Comparison of ENCODE assay signal across 22 cellular contexts in genomic region chr21:42338730-42339715, GRCh38. TPM values are rescaled to one million over a fixed set of nuclear protein-coding genes. Genes with fewer than 3 reads are reported as not detected.
A peak's percentile ranks its signal among the peaks of the same experiment; 100 is the strongest.
DNase-seq lines count a peak whose midpoint lies in the region; ATAC-seq and TF ChIP-seq lines count a peak whose summit lies in the region.
"Had no signal": no experiment of that assay in that cellular context is flagged by ENCODE, and none has a peak within 500 bp of the region (broad histone marks: within the 10 kb centered on the region; RNA-seq: fewer than 3 reads in every experiment).

No MANE protein-coding gene starts in this region.

- peaks cover 23% of the 10 kb centered on the region for H3K4me1 Mint-ChIP-seq in activated CD4-positive, alpha-beta memory T cell treated with anti-CD3 and anti-CD28 coated beads for 36 hours (ENCODE audit: low read depth)
- peaks cover 19% of the 10 kb centered on the region for H3K4me1 Mint-ChIP-seq in activated CD4-positive, alpha-beta memory T cell treated with anti-CD3 and anti-CD28 coated beads, Interleukin-2, amount 10 ng/mL, durations not matched to agents 7 days and 5 days
- peaks cover 17% of the 10 kb centered on the region for H3K4me1 Mint-ChIP-seq in activated T-helper 17 cell treated with anti-CD3 and anti-CD28 coated beads, Interleukin-2, amount 50 U/mL, for 72 hours

- no peaks in the 10 kb centered on the region for H3K27me3 ChIP-seq in mucosa of stomach (ENCODE audit: control insufficient read depth, insufficient read depth, low read length)
- H3K27me3 ChIP-seq in testis, result no peaks in the 10 kb centered on the region
- peaks cover 0 to 18% (median 0%) of the 10 kb centered on the region in 3 donors for H3K27me3 ChIP-seq in stomach

- peak overlapping the region; percentile 55 for H3K9ac ChIP-seq in mucosa of stomach (ENCODE audit: low read length)

- H3K4me1 ChIP-seq in mucosa of stomach (ENCODE audit: control insufficient read depth, insufficient read depth, low read length) (peaks cover 13% of the 10 kb centered on the region), testis (no peaks in the 10 kb centered on the region), stomach (peaks cover 4 to 18% (median 14%) of the 10 kb centered on the region in 4 donors)

- H3K27ac ChIP-seq in testis (no peak overlapping the region), stomach (peak overlapping the region in 1 of 5 donors; percentile 78)
- H3K27ac ChIP-seq: RWPE1 had no signal

- H3K9me3 ChIP-seq in mucosa of stomach (ENCODE audit: control insufficient read depth, low read length) (no peaks in the 10 kb centered on the region), testis (no peaks in the 10 kb centered on the region), stomach (no peaks in the 10 kb centered on the region)

- peak; percentile 28 for DNase-seq in activated CD4-positive, alpha-beta memory T cell treated with anti-CD3 and anti-CD28 coated beads for 36 hours
- DNase-seq in activated CD4-positive, alpha-beta memory T cell treated with anti-CD3 and anti-CD28 coated beads, Interleukin-2, amount 10 ng/mL, durations not matched to agents 7 days and 5 days, result no peak
- DNase-seq in testis (peak; percentile 8), NCI-H82 (lab: John Stamatoyannopoulos, UW) (no peak), stomach (no peak)
- DNase-seq: activated CD4-positive, alpha-beta T cell treated with anti-CD3 and anti-CD28 coated beads, Interleukin-2, amount 10 ng/mL, durations not matched to agents 7 days and 5 days; EL; foreskin fibroblast; GOT3; KG1; mesendoderm; NK-92 treated with Interleukin-12 subunit alpha and Interleukin-12 subunit beta, amount 100 ng/mL, for 24 hours; trophoblast cell had no signal

- ATAC-seq in activated T-helper 17 cell treated with anti-CD3 and anti-CD28 coated beads, Interleukin-2, amount 50 U/mL, for 72 hours (replicated peaks), result peak; percentile 84
- ATAC-seq in GM19455 (IDR thresholded peaks at IDR 0.05; ENCODE audit: unreplicated experiment), result no peak
- ATAC-seq: SK-N-SH treated with all-trans-retinoic acid at 6 μM for 48 hours had no signal

- peak overlapping the region; percentile 11 for H3K27ac Mint-ChIP-seq in activated CD4-positive, alpha-beta memory T cell treated with anti-CD3 and anti-CD28 coated beads for 36 hours
- no peak overlapping the region for H3K27ac Mint-ChIP-seq in activated CD4-positive, alpha-beta memory T cell treated with anti-CD3 and anti-CD28 coated beads, Interleukin-2, amount 10 ng/mL, durations not matched to agents 7 days and 5 days
- peak overlapping the region; percentile 60 for H3K27ac Mint-ChIP-seq in activated T-helper 17 cell treated with anti-CD3 and anti-CD28 coated beads, Interleukin-2, amount 50 U/mL, for 72 hours
- H3K27ac Mint-ChIP-seq: activated CD4-positive, alpha-beta T cell treated with anti-CD3 and anti-CD28 coated beads, Interleukin-2, amount 10 ng/mL, durations not matched to agents 7 days and 5 days had no signal

- H3K9me3 Mint-ChIP-seq in activated CD4-positive, alpha-beta memory T cell treated with anti-CD3 and anti-CD28 coated beads for 36 hours, result no peaks in the 10 kb centered on the region
- H3K9me3 Mint-ChIP-seq in activated CD4-positive, alpha-beta memory T cell treated with anti-CD3 and anti-CD28 coated beads, Interleukin-2, amount 10 ng/mL, durations not matched to agents 7 days and 5 days, result no peaks in the 10 kb centered on the region
- H3K9me3 Mint-ChIP-seq in activated T-helper 17 cell treated with anti-CD3 and anti-CD28 coated beads, Interleukin-2, amount 50 U/mL, for 72 hours, result no peaks in the 10 kb centered on the region
- H3K9me3 Mint-ChIP-seq: activated CD4-positive, alpha-beta T cell treated with anti-CD3 and anti-CD28 coated beads, Interleukin-2, amount 10 ng/mL, durations not matched to agents 7 days and 5 days had no signal

- no peak overlapping the region for H3K4me3 Mint-ChIP-seq in activated CD4-positive, alpha-beta memory T cell treated with anti-CD3 and anti-CD28 coated beads for 36 hours
- H3K4me3 Mint-ChIP-seq in activated CD4-positive, alpha-beta memory T cell treated with anti-CD3 and anti-CD28 coated beads, Interleukin-2, amount 10 ng/mL, durations not matched to agents 7 days and 5 days, result no peak overlapping the region
- H3K4me3 Mint-ChIP-seq in activated T-helper 17 cell treated with anti-CD3 and anti-CD28 coated beads, Interleukin-2, amount 50 U/mL, for 72 hours, result peak overlapping the region; percentile 10
- H3K4me3 Mint-ChIP-seq: activated CD4-positive, alpha-beta T cell treated with anti-CD3 and anti-CD28 coated beads, Interleukin-2, amount 10 ng/mL, durations not matched to agents 7 days and 5 days; neural crest cell had no signal

- no peaks in the 10 kb centered on the region for H3K36me3 ChIP-seq in mucosa of stomach (ENCODE audit: control insufficient read depth, insufficient read depth, low read length)
- no peaks in the 10 kb centered on the region for H3K36me3 ChIP-seq in testis (ENCODE audit: low read depth, missing control alignments)
- H3K36me3 ChIP-seq in stomach, result no peaks in the 10 kb centered on the region

- POLR2A ChIA-PET in activated CD4-positive, alpha-beta memory T cell treated with anti-CD3 and anti-CD28 coated beads for 36 hours (lab: Charles Lee), result interaction anchor here (0.6 to 1.7 kb wide), 2 partner anchors 36 to 267 kb away, joined by 3 to 6 read pairs; no protein-coding TSS in a partner anchor
- POLR2A ChIA-PET in activated CD4-positive, alpha-beta memory T cell treated with anti-CD3 and anti-CD28 coated beads, Interleukin-2, amount 10 ng/mL, durations not matched to agents 7 days and 5 days (lab: Charles Lee), result interaction anchor here (1.1 kb wide), 1 partner anchor 104 kb away, joined by 3 read pairs; no protein-coding TSS in a partner anchor

- WGBS in testis, 2 donors, result 84 to 87% methylated on average over 12 to 17 of the region's 17 CpGs
- 86 to 93% (median 91%) methylated on average over 15 to 17 of the region's 17 CpGs for WGBS in stomach, 5 donors

- H3K36me3 Mint-ChIP-seq in activated CD4-positive, alpha-beta memory T cell treated with anti-CD3 and anti-CD28 coated beads for 36 hours, result no peaks in the 10 kb centered on the region
- no peaks in the 10 kb centered on the region for H3K36me3 Mint-ChIP-seq in activated CD4-positive, alpha-beta memory T cell treated with anti-CD3 and anti-CD28 coated beads, Interleukin-2, amount 10 ng/mL, durations not matched to agents 7 days and 5 days (ENCODE audit: low read depth)
- H3K36me3 Mint-ChIP-seq in activated T-helper 17 cell treated with anti-CD3 and anti-CD28 coated beads, Interleukin-2, amount 50 U/mL, for 72 hours (ENCODE audit: low read depth), result no peaks in the 10 kb centered on the region

- no peak for TF ChIP-seq EP300 in stomach (IDR thresholded peaks at IDR 0.05)

- TF ChIP-seq CTCF in testis (IDR thresholded peaks at IDR 0.05) (no peak), stomach (IDR thresholded peaks at IDR 0.05) (no peak)

- TF ChIP-seq POLR2A in testis (IDR thresholded peaks at IDR 0.05) (no peak), stomach (IDR thresholded peaks at IDR 0.05) (no peak)

- intact Hi-C loops in activated CD4-positive, alpha-beta memory T cell treated with anti-CD3 and anti-CD28 coated beads for 36 hours (cut with micrococcal nuclease), result loop anchor here (1.0 to 5.0 kb wide), 3 partner anchors 35 to 188 kb away; no protein-coding TSS in a partner anchor
- intact Hi-C loops in testis (cut with DNase I; ENCODE audit: low total_unique reads), result no loop called here
- intact Hi-C loops in stomach (cut with DNase I; ENCODE audit: low total_unique reads), result no loop called here

- H3K4me3 ChIP-seq in mucosa of stomach (ENCODE audit: low read length) (no peak overlapping the region), testis (no peak overlapping the region), stomach (no peak overlapping the region)

- CTCF ChIA-PET in activated CD4-positive, alpha-beta memory T cell treated with anti-CD3 and anti-CD28 coated beads for 36 hours (lab: Charles Lee), result interaction anchor here (0.8 to 4.7 kb wide), 14 partner anchors 9 to 193 kb away, joined by 3 to 35 read pairs (median 5); no protein-coding TSS in a partner anchor
- CTCF ChIA-PET in activated CD4-positive, alpha-beta memory T cell treated with anti-CD3 and anti-CD28 coated beads, Interleukin-2, amount 10 ng/mL, durations not matched to agents 7 days and 5 days (lab: Charles Lee), result interaction anchor here (0.7 to 2.2 kb wide), 6 partner anchors 28 to 109 kb away, joined by 3 to 9 read pairs (median 4); no protein-coding TSS in a partner anchor

- H3K27me3 Mint-ChIP-seq in activated CD4-positive, alpha-beta memory T cell treated with anti-CD3 and anti-CD28 coated beads for 36 hours, result peaks cover 9% of the 10 kb centered on the region
- peaks cover 22% of the 10 kb centered on the region for H3K27me3 Mint-ChIP-seq in activated CD4-positive, alpha-beta memory T cell treated with anti-CD3 and anti-CD28 coated beads, Interleukin-2, amount 10 ng/mL, durations not matched to agents 7 days and 5 days
- H3K27me3 Mint-ChIP-seq in activated T-helper 17 cell treated with anti-CD3 and anti-CD28 coated beads, Interleukin-2, amount 50 U/mL, for 72 hours, result no peaks in the 10 kb centered on the region

RNA-seq across cellular contexts. Expression of gene TFF2, which starts 11.8 kb away (rescaled TPM):
- total RNA-seq in activated CD4-positive, alpha-beta memory T cell treated with anti-CD3 and anti-CD28 coated beads for 36 hours, result not detected
- not detected for total RNA-seq in activated CD4-positive, alpha-beta memory T cell treated with anti-CD3 and anti-CD28 coated beads, Interleukin-2, amount 10 ng/mL, durations not matched to agents 7 days and 5 days
- total RNA-seq in activated T-helper 17 cell treated with anti-CD3 and anti-CD28 coated beads, Interleukin-2, amount 50 U/mL, for 72 hours, result not detected
- not detected for total RNA-seq in testis
- not detected for polyA plus RNA-seq in testis (ENCODE audit: insufficient read depth, low read depth, low replicate concordance)
- 1,000 to 10,000 TPM in 3 of 5 donors, 100 to 1,000 TPM in 1, 1 to 10 TPM in 1; 2.3 to 2,979 (median 1,039) TPM for total RNA-seq in stomach
- 1,000 to 10,000 TPM in 2 of 3 donors, 100 to 1,000 TPM in 1; 154 to 2,390 (median 1,084) TPM for polyA plus RNA-seq in stomach
- total RNA-seq: activated CD4-positive, alpha-beta T cell treated with anti-CD3 and anti-CD28 coated beads, Interleukin-2, amount 10 ng/mL, durations not matched to agents 7 days and 5 days; kidney epithelial cell; neural crest cell; renal cortical epithelial cell had no signal
- polyA plus RNA-seq: BJ had no signal

RNA-seq across cellular contexts. Expression of gene TFF3, which starts 23.8 kb away (rescaled TPM):
- total RNA-seq in activated CD4-positive, alpha-beta memory T cell treated with anti-CD3 and anti-CD28 coated beads for 36 hours, result not detected
- total RNA-seq in activated CD4-positive, alpha-beta memory T cell treated with anti-CD3 and anti-CD28 coated beads, Interleukin-2, amount 10 ng/mL, durations not matched to agents 7 days and 5 days, result not detected
- not detected for total RNA-seq in activated T-helper 17 cell treated with anti-CD3 and anti-CD28 coated beads, Interleukin-2, amount 50 U/mL, for 72 hours
- 10 to 100 TPM in 1 of 2 donors, 1 to 10 TPM in 1; 3.9 to 12.9 TPM for total RNA-seq in testis
- 11.5 TPM for polyA plus RNA-seq in testis (ENCODE audit: insufficient read depth, low read depth, low replicate concordance)
- total RNA-seq in stomach, result 100 to 1,000 TPM in 2 of 5 donors, 10 to 100 TPM in 2, 1 to 10 TPM in 1; 2.0 to 488 (median 49.6) TPM
- 10 to 100 TPM in 2 of 3 donors, 1 to 10 TPM in 1; 7.1 to 27.8 (median 26.8) TPM for polyA plus RNA-seq in stomach
- total RNA-seq: activated CD4-positive, alpha-beta T cell treated with anti-CD3 and anti-CD28 coated beads, Interleukin-2, amount 10 ng/mL, durations not matched to agents 7 days and 5 days; neural crest cell had no signal
- polyA plus RNA-seq: BJ had no signal

RNA-seq across cellular contexts. Expression of gene TFF1, which starts 27.3 kb away (rescaled TPM):
- total RNA-seq in activated CD4-positive, alpha-beta memory T cell treated with anti-CD3 and anti-CD28 coated beads for 36 hours, result not detected
- total RNA-seq in activated CD4-positive, alpha-beta memory T cell treated with anti-CD3 and anti-CD28 coated beads, Interleukin-2, amount 10 ng/mL, durations not matched to agents 7 days and 5 days, result not detected
- total RNA-seq in activated T-helper 17 cell treated with anti-CD3 and anti-CD28 coated beads, Interleukin-2, amount 50 U/mL, for 72 hours, result not detected
- total RNA-seq in testis (not detected), stomach (1,000 to 10,000 TPM in 1 of 5 donors, 100 to 1,000 TPM in 1, 10 to 100 TPM in 2, not detected in 1; 62.4 to 1,697 (median 407) TPM)
- polyA plus RNA-seq in testis (ENCODE audit: insufficient read depth, low read depth, low replicate concordance) (not detected), stomach (over 10,000 TPM in 1 of 3 donors, 1,000 to 10,000 TPM in 1, 100 to 1,000 TPM in 1; 385 to 10,944 (median 1,930) TPM)
- total RNA-seq: activated CD4-positive, alpha-beta T cell treated with anti-CD3 and anti-CD28 coated beads, Interleukin-2, amount 10 ng/mL, durations not matched to agents 7 days and 5 days; kidney epithelial cell; neural crest cell; renal cortical epithelial cell had no signal
- polyA plus RNA-seq: BJ had no signal

RNA-seq across cellular contexts. Expression of gene TMPRSS3, which starts 56.8 kb away (rescaled TPM):
- 10 to 100 TPM; 47.6 to 49.8 TPM for total RNA-seq in activated CD4-positive, alpha-beta memory T cell treated with anti-CD3 and anti-CD28 coated beads for 36 hours
- total RNA-seq in activated CD4-positive, alpha-beta memory T cell treated with anti-CD3 and anti-CD28 coated beads, Interleukin-2, amount 10 ng/mL, durations not matched to agents 7 days and 5 days, result 10 to 100 TPM; 24.6 to 24.8 TPM
- 100 to 1,000 TPM in 1 of 2 donors, 10 to 100 TPM in 1; 24.0 to 163 TPM for total RNA-seq in activated T-helper 17 cell treated with anti-CD3 and anti-CD28 coated beads, Interleukin-2, amount 50 U/mL, for 72 hours
- total RNA-seq in testis, result under 1 TPM in 1 of 2 donors, not detected in 1; 0.56 TPM
- 0.40 TPM for polyA plus RNA-seq in testis (ENCODE audit: insufficient read depth, low read depth, low replicate concordance)
- total RNA-seq in stomach, result 10 to 100 TPM in 2 of 5 donors, 1 to 10 TPM in 1, under 1 TPM in 1, not detected in 1; 0.45 to 37.9 (median 9.7) TPM
- 1 to 10 TPM; 1.8 to 3.9 (median 3.7) TPM for polyA plus RNA-seq in stomach
- total RNA-seq: neural crest cell had no signal
- polyA plus RNA-seq: BJ had no signal

Comparison
In these comparisons a context has a peak if more than half of its experiments do, and no peak if none do; other contexts are left out.
1. DNase-seq: peak in activated CD4-positive, alpha-beta memory T cell treated with anti-CD3 and anti-CD28 coated beads for 36 hours (single experiment) and testis (single experiment); none in activated CD4-positive, alpha-beta memory T cell treated with anti-CD3 and anti-CD28 coated beads, Interleukin-2, amount 10 ng/mL, durations not matched to agents 7 days and 5 days (single experiment), NCI-H82 (single experiment) and stomach (single experiment).